22 cellular contexts compared by ENCODE assay signal in the genomic region with DNA sequence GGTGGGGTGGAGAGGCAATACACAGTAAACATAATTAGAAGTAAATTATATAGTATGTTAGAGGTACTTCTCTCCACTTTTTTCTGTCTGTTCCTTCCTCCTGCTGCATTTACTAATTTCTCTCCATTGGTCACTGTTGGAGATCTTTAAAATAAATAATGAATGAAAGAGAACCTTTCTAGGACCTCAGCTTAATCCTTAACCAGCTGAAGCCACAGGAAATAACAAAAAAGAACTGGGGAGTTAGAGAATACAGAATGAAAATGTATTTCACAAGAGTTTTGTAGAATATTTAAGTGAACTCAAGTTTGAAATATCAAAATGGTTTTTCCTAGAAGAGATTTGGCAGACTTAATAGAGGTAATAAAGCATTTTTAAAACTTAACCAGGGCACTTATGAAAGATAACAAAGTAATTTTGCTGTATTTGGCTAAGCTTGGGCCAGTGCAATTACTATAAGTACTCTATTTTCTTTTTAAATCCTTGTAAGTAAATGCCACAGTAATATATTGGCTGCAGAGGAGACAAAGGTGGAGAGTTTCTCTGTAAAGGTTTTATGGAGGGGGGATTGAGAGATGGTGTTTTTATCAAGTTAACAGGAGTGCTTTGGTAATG.
DNase-seq lines count a peak whose midpoint lies in the region; ATAC-seq and TF ChIP-seq lines count a peak whose summit lies in the region.
"Had no signal": no experiment of that assay in that cellular context is flagged by ENCODE, and none has a peak within 500 bp of the region (broad histone marks: within the 10 kb centered on the region; RNA-seq: fewer than 3 reads in every experiment).

No MANE protein-coding gene starts in this region.

- no peaks in the 10 kb centered on the region for H3K27me3 Mint-ChIP-seq in H9 (ENCODE audit: low read depth)
- no peaks in the 10 kb centered on the region for H3K27me3 Mint-ChIP-seq in mesothelial cell of epicardium (ENCODE audit: low read depth)
- H3K27me3 Mint-ChIP-seq: activated naive CD8-positive, alpha-beta T cell; IgD-negative memory B cell; natural killer cell treated with Interleukin-12 subunit alpha and Interleukin-12 subunit beta and Interleukin-15 and Interleukin-18, amount 100 ng/mL, for 72 hours had no signal

- no peak overlapping the region for H2BK5ac ChIP-seq in H9 (ENCODE audit: insufficient read length, low read length)

- H3K27ac Mint-ChIP-seq in H9, result peak overlapping the region in 2 of 3 experiments; percentile 8 to 81; a peak in 2 of 7 replicates
- peak overlapping the region; percentile 66 for H3K27ac Mint-ChIP-seq in mesothelial cell of epicardium
- H3K27ac Mint-ChIP-seq: activated naive CD8-positive, alpha-beta T cell; IgD-negative memory B cell; natural killer cell treated with Interleukin-12 subunit alpha and Interleukin-12 subunit beta and Interleukin-15 and Interleukin-18, amount 100 ng/mL, for 72 hours had no signal

- H3K36me3 Mint-ChIP-seq in H9 (ENCODE audit: insufficient read depth in 1 of 3, low read depth in 3 of 3) (peaks cover 13 to 16% (median 16%) of the 10 kb centered on the region in 3 experiments), mesothelial cell of epicardium (peaks cover 15% of the 10 kb centered on the region)

- no peak overlapping the region for H2AK5ac ChIP-seq in H9 (ENCODE audit: insufficient read length, low read length)

- no peaks in the 10 kb centered on the region for H3K79me1 ChIP-seq in H9 (ENCODE audit: insufficient read depth, low read depth, low read length, poor library complexity, severe bottlenecking)

- no peak overlapping the region for H3K9ac ChIP-seq in H9 (ENCODE audit: extremely low read depth, insufficient read length, low read length)

- no peak overlapping the region for H3K27ac ChIP-seq in H9 (ENCODE audit: insufficient read length, low read depth, low read length)
- no peak overlapping the region for H3K27ac ChIP-seq in RWPE1
- H3K27ac ChIP-seq: C4-2B, gastroesophageal sphincter, pancreas, testis, vagina had no signal

- no peaks in the 10 kb centered on the region for H3K23me2 ChIP-seq in H9 (ENCODE audit: insufficient read length, low read depth, low read length, poor library complexity, severe bottlenecking)

- CTCF ChIA-PET in RWPE1 (lab: Yijun Ruan, JAX), result interaction anchor here (0.6 kb wide), 1 partner anchor 197 kb away, joined by 3 read pairs; no protein-coding TSS in a partner anchor

- DNase-seq in DMS79 treated with DMSO at 0.1 percent for 48 hours (lab: John Stamatoyannopoulos, UW) (peak; percentile 35), H9 (no peak), NCI-H2227 (lab: John Stamatoyannopoulos, UW; ENCODE audit: unreplicated experiment) (peak; percentile 44), mesothelial cell of epicardium (ENCODE audit: low spot score in 2 of 2, unreplicated experiment in 2 of 2) (no peak), RWPE1 (ENCODE audit: low spot score) (no peak), cerebellar nuclear complex (lab: John Stamatoyannopoulos, UW) (no peak), midbrain (lab: John Stamatoyannopoulos, UW) (no peak)
- DNase-seq: activated CD4-positive, alpha-beta T cell treated with anti-CD3 and anti-CD28 coated beads, Interleukin-2, amount 50 U/mL, for 48 hours; aorta; NCI-H1092 treated with DMSO at 0.1 percent for 48 hours; NCI-H526; pancreas; right cardiac atrium; stimulated activated naive CD4-positive, alpha-beta T cell treated with Interleukin-2 at 50 U/mL for 16 hours; testis had no signal

- no peak overlapping the region for H2BK20ac ChIP-seq in H9 (ENCODE audit: low read depth, low read length, poor library complexity, severe bottlenecking)

- no peak overlapping the region for H2BK120ac ChIP-seq in H9 (ENCODE audit: low read depth, low read length, poor library complexity, severe bottlenecking)

- peaks cover 13 to 22% of the 10 kb centered on the region in 2 experiments for H3K9me3 Mint-ChIP-seq in H9
- H3K9me3 Mint-ChIP-seq in mesothelial cell of epicardium, result peaks cover 23% of the 10 kb centered on the region

- H4K20me1 ChIP-seq in H9 (ENCODE audit: control insufficient read depth, insufficient read depth, insufficient read length), result no peaks in the 10 kb centered on the region

- no peak overlapping the region for H3K4ac ChIP-seq in H9 (ENCODE audit: low read depth, low read length)

- no peak overlapping the region for H4K5ac ChIP-seq in H9 (ENCODE audit: insufficient read length, low read depth, low read length)

- no peak overlapping the region for H2AFZ ChIP-seq in H9 (ENCODE audit: low read length)

- H3K4me2 ChIP-seq in H9 (ENCODE audit: insufficient read depth, insufficient read length, low read length), result no peak overlapping the region

- H3K4me1 ChIP-seq in H9 (ENCODE audit: insufficient read depth, low read length), result no peaks in the 10 kb centered on the region
- H3K4me1 ChIP-seq: gastroesophageal sphincter, pancreas, testis, vagina had no signal

- no peak overlapping the region for H4K91ac ChIP-seq in H9 (ENCODE audit: insufficient read length, low read depth, low read length)

- no peak overlapping the region for H3K56ac ChIP-seq in H9 (ENCODE audit: insufficient read length, low read depth, low read length)

- H2BK15ac ChIP-seq in H9 (ENCODE audit: low read depth, low read length), result no peak overlapping the region

- no peak overlapping the region for H3K18ac ChIP-seq in H9 (ENCODE audit: insufficient read length, low read depth, low read length)

- H3K9me3 ChIP-seq in H9 (ENCODE audit: control insufficient read depth, low read depth, low read length), result no peaks in the 10 kb centered on the region
- H3K9me3 ChIP-seq: gastroesophageal sphincter, pancreas, testis, vagina had no signal

- no peak overlapping the region for H4K8ac ChIP-seq in H9 (replicated peaks; ENCODE audit: insufficient read length, low read depth, low read length)

- ATAC-seq in GM19328 (IDR thresholded peaks at IDR 0.05; ENCODE audit: unreplicated experiment), result no peak
- ATAC-seq: gastroesophageal sphincter; natural killer cell treated with Interleukin-12 subunit alpha and Interleukin-12 subunit beta and Interleukin-15 and Interleukin-18, amount 100 ng/mL, for 72 hours; pancreas; right cardiac atrium had no signal

- no peak overlapping the region for H3K23ac ChIP-seq in H9 (ENCODE audit: insufficient read length, low read depth, low read length)

- H3K4me1 Mint-ChIP-seq in H9 (peaks cover 11 to 13% of the 10 kb centered on the region in 2 experiments), mesothelial cell of epicardium (peaks cover 10% of the 10 kb centered on the region)
- H3K4me1 Mint-ChIP-seq: IgD-negative memory B cell had no signal

- no peaks in the 10 kb centered on the region for H3K79me2 ChIP-seq in H9 (ENCODE audit: insufficient read depth, low read length)

- H3K14ac ChIP-seq in H9 (ENCODE audit: insufficient read depth, low read length), result no peak overlapping the region

- H3K27me3 ChIP-seq in H9 (ENCODE audit: insufficient read depth, low read length), result no peaks in the 10 kb centered on the region
- H3K27me3 ChIP-seq: gastroesophageal sphincter, pancreas, testis, vagina had no signal

- H3T11ph ChIP-seq in H9 (ENCODE audit: low read length), result no peak overlapping the region

- H2BK12ac ChIP-seq in H9 (ENCODE audit: insufficient read length, low read depth, low read length), result no peak overlapping the region

- no peak for TF ChIP-seq CTCF in H9 (conservative IDR thresholded peaks at IDR 0.05)
- TF ChIP-seq CTCF in mesothelial cell of epicardium (IDR thresholded peaks at IDR 0.05; ENCODE audit: unreplicated experiment), result no peak
- no peak for TF ChIP-seq CTCF in RWPE1 (conservative IDR thresholded peaks at IDR 0.05; ENCODE audit: low read depth)

- POLR2A ChIA-PET in RWPE1 (lab: Yijun Ruan, JAX; ENCODE audit: low non-redundant PET), result no interaction called here

- H3K4me3 Mint-ChIP-seq in H9 (no peak overlapping the region), mesothelial cell of epicardium (no peak overlapping the region)
- H3K4me3 Mint-ChIP-seq: activated naive CD8-positive, alpha-beta T cell; IgD-negative memory B cell; natural killer cell treated with Interleukin-12 subunit alpha and Interleukin-12 subunit beta and Interleukin-15 and Interleukin-18, amount 100 ng/mL, for 72 hours had no signal

Comparison
In these comparisons a context has a peak if more than half of its experiments do, and no peak if none do; other contexts are left out.
1. DNase-seq: peak in DMS79 treated with DMSO at 0.1 percent for 48 hours (single experiment) and NCI-H2227 (single experiment); none in H9 (single experiment), mesothelial cell of epicardium (0 of 2), RWPE1 (single experiment), cerebellar nuclear complex (0 of 2) and midbrain (single experiment).